Comparison of ENCODE assay signal across 8 cellular contexts in the genomic region with DNA sequence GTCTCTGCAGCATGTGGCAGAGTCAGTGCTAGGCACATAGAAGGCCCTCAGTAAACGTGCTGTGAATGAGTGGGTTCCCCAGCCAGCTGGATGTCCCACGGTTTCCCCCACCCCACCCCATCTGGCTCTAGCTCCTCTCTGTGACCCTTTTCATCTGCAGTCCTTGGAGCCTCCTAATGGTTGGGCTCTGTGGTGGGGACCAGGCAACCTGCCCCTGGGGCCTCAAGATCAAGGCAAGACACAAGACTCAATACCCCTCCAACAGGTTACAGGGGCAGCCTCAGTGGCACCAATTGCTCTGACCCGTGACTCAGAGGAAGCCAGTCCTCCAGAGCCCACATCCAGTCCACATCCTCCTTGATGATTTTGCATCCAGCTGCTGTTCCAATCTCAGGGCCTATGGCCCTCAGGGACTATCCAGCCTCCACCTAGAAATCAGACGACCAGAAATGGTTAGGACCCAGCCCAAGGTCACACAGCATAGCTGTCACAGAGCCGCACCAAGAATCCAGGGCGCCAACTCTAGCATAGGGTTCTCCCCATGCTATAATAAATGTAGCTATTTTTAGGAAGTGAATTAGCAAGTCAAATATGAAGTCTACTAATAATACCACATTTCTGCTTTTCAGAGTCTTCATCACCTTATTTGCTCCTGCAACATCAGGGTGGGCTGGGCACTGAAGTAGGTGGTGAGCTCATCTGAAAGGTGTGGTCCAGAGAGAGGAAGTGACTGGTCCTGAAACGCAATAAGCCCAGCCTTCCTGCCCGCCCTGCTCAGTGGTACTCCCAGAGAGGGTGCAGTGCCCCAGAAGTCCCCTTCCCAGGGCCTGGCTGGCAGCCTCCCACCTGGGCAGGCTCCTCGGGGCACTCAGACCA. TPM values are rescaled to one million over a fixed set of nuclear protein-coding genes. Genes with fewer than 3 reads are reported as not detected.
DNase-seq lines count a peak whose midpoint lies in the region; ATAC-seq, FAIRE-seq and TF ChIP-seq lines count a peak whose summit lies in the region.

No MANE protein-coding gene starts in this region.

- peak; percentile 37 for DNase-seq in H4 (ENCODE audit: low spot score)
- peak; percentile 80 for DNase-seq in M059J (ENCODE audit: low read depth)
- peak; percentile 70 to 71 for DNase-seq in activated T-cell treated with anti-CD3 and anti-CD28 coated beads, Interleukin-2, amount 50 U/mL, for 72 hours
- peak in 4 of 10 donors; percentile 25 to 77 (median 40) for DNase-seq in naive thymus-derived CD8-positive, alpha-beta T cell
- DNase-seq in chondrocyte (ENCODE audit: low spot score) = no peak
- no peak for DNase-seq in frontal cortex (ENCODE audit: low spot score in 2 of 2)
- no peak for DNase-seq in Ammon's horn (ENCODE audit: low spot score)

- H3K27me3 Mint-ChIP-seq in activated T-cell treated with anti-CD3 and anti-CD28 coated beads, Interleukin-2, amount 50 U/mL, for 72 hours (ENCODE audit: low read depth) = no peaks in the 10 kb centered on the region
- H3K27me3 Mint-ChIP-seq in naive thymus-derived CD8-positive, alpha-beta T cell = no peaks in the 10 kb centered on the region
- no peaks in the 10 kb centered on the region for H3K27me3 Mint-ChIP-seq in chondrocyte (ENCODE audit: low read depth)

- peak overlapping the region; percentile 50 to 61 for H3K4me3 Mint-ChIP-seq in activated T-cell treated with anti-CD3 and anti-CD28 coated beads, Interleukin-2, amount 50 U/mL, for 72 hours
- H3K4me3 Mint-ChIP-seq in naive thymus-derived CD8-positive, alpha-beta T cell = peak overlapping the region in 8 of 10 donors; percentile 1 to 69 (median 63)
- no peak overlapping the region for H3K4me3 Mint-ChIP-seq in chondrocyte (ENCODE audit: unreplicated experiment)

- no peaks in the 10 kb centered on the region for H3K36me3 Mint-ChIP-seq in activated T-cell treated with anti-CD3 and anti-CD28 coated beads, Interleukin-2, amount 50 U/mL, for 72 hours (ENCODE audit: insufficient read depth in 2 of 2)
- H3K36me3 Mint-ChIP-seq in naive thymus-derived CD8-positive, alpha-beta T cell = no peaks in the 10 kb centered on the region
- H3K36me3 Mint-ChIP-seq in chondrocyte (ENCODE audit: low read depth) = no peaks in the 10 kb centered on the region

- TF ChIP-seq CTCF in chondrocyte (IDR thresholded peaks at IDR 0.05) = no peak

- peak overlapping the region; percentile 79 for H3K27ac Mint-ChIP-seq in activated T-cell treated with anti-CD3 and anti-CD28 coated beads, Interleukin-2, amount 50 U/mL, for 72 hours
- peak overlapping the region in 9 of 10 donors; percentile 15 to 95 (median 84) for H3K27ac Mint-ChIP-seq in naive thymus-derived CD8-positive, alpha-beta T cell
- H3K27ac Mint-ChIP-seq in chondrocyte (ENCODE audit: unreplicated experiment) = no peak overlapping the region

- POLR2A ChIA-PET in naive thymus-derived CD8-positive, alpha-beta T cell (lab: Charles Lee) = interaction anchor here (1.2 to 6.2 kb wide), 8 partner anchors 10 to 76 kb away, joined by 5 to 46 read pairs (median 10); partner anchors contain the start of genes SEMA7A and UBL7

- no peaks in the 10 kb centered on the region for H3K9me3 Mint-ChIP-seq in activated T-cell treated with anti-CD3 and anti-CD28 coated beads, Interleukin-2, amount 50 U/mL, for 72 hours
- no peaks in the 10 kb centered on the region for H3K9me3 Mint-ChIP-seq in naive thymus-derived CD8-positive, alpha-beta T cell
- no peaks in the 10 kb centered on the region for H3K9me3 Mint-ChIP-seq in chondrocyte (ENCODE audit: low read depth)

- peaks cover 81% of the 10 kb centered on the region for H3K4me1 Mint-ChIP-seq in activated T-cell treated with anti-CD3 and anti-CD28 coated beads, Interleukin-2, amount 50 U/mL, for 72 hours (ENCODE audit: low read depth)
- H3K4me1 Mint-ChIP-seq in naive thymus-derived CD8-positive, alpha-beta T cell = peaks cover 22 to 42% (median 33%) of the 10 kb centered on the region in 4 donors
- no peaks in the 10 kb centered on the region for H3K4me1 Mint-ChIP-seq in chondrocyte (ENCODE audit: low read depth)

- peak; percentile 44 for ATAC-seq in GM18861 (IDR thresholded peaks at IDR 0.05; ENCODE audit: unreplicated experiment)
- peak; percentile 58 to 73 for ATAC-seq in activated T-cell treated with anti-CD3 and anti-CD28 coated beads, Interleukin-2, amount 50 U/mL, for 72 hours (replicated peaks in 1 of 2)
- peak; percentile 75 to 78 for ATAC-seq in naive thymus-derived CD8-positive, alpha-beta T cell

- FAIRE-seq in frontal cortex (lab: Jason Lieb, UNC) = no peak

RNA-seq across cellular contexts. Expression of gene CYP11A1, which starts 17.4 kb away (rescaled TPM):
- total RNA-seq in H4 (2014; rRNA removed; shearing (Covaris generic)) = not detected in 2 replicates
- total RNA-seq in M059J (2014; rRNA removed; shearing (Covaris generic)) = 0.07 and 0.10 TPM in 2 replicates
- under 1 TPM; 0.21 to 0.26 TPM for total RNA-seq in activated T-cell treated with anti-CD3 and anti-CD28 coated beads, Interleukin-2, amount 50 U/mL, for 72 hours
- total RNA-seq in naive thymus-derived CD8-positive, alpha-beta T cell = not detected
- polyA plus RNA-seq in naive thymus-derived CD8-positive, alpha-beta T cell = not detected
- total RNA-seq in chondrocyte = 0.32 to 0.54 TPM in 2 of 3 replicates, not detected in the other
- not detected for total RNA-seq in frontal cortex

RNA-seq across cellular contexts. Expression of gene SEMA7A, which starts 49.0 kb away (rescaled TPM):
- total RNA-seq in H4 (2014; rRNA removed; shearing (Covaris generic)) = 0.53 and 0.91 TPM in 2 replicates
- 21.4 and 37.5 TPM in 2 replicates for total RNA-seq in M059J (2014; rRNA removed; shearing (Covaris generic))
- total RNA-seq in activated T-cell treated with anti-CD3 and anti-CD28 coated beads, Interleukin-2, amount 50 U/mL, for 72 hours = 10 to 100 TPM; 46.7 to 57.1 TPM
- 1 to 10 TPM; 3.2 TPM for total RNA-seq in naive thymus-derived CD8-positive, alpha-beta T cell
- 1 to 10 TPM in 1 of 3 donors, under 1 TPM in 2; 0.09 to 1.7 (median 0.20) TPM for polyA plus RNA-seq in naive thymus-derived CD8-positive, alpha-beta T cell
- 1.1 to 3.3 TPM (median 2.3 TPM) in 3 replicates for total RNA-seq in chondrocyte
- 21.6 TPM for total RNA-seq in frontal cortex

Comparison
In these comparisons a context has a peak if more than half of its experiments do, and no peak if none do; other contexts are left out.
1. DNase-seq: peak in H4 (single experiment), M059J (single experiment) and activated T-cell treated with anti-CD3 and anti-CD28 coated beads, Interleukin-2, amount 50 U/mL, for 72 hours (2 of 2); none in chondrocyte (single experiment), frontal cortex (0 of 2) and Ammon's horn (single experiment).
2. Peak in every context shown above with its lines, with median percentiles within 50 percentile points of each other: ATAC-seq.